ENCODE assay signal across 23 cellular contexts in the genomic region with DNA sequence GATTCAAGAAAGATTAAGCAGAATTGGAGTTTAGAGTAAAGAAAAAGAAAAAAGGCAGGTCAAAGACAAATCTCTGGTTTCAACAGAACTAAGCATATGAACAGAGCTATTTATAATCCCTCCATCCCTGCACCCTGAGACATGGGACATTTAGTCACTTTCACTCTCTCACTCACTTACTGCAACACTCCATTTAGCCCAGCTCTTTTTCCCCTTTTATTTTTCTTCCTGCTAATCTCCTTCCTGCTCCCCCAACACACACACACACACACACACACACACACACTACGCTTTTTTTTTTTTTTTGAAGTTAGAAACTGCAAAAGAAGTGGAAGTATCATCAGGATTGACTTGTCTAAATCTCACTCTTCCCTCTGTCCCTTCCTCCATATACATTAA. TPM values are rescaled to one million over a fixed set of nuclear protein-coding genes. Genes with fewer than 3 reads are reported as not detected.
DNase-seq lines count a peak whose midpoint lies in the region; ATAC-seq and TF ChIP-seq lines count a peak whose summit lies in the region.
"Had no signal": no experiment of that assay in that cellular context is flagged by ENCODE, and none has a peak within 500 bp of the region (broad histone marks: within the 10 kb centered on the region; RNA-seq: fewer than 3 reads in every experiment).

No MANE protein-coding gene starts in this region.

- no peak overlapping the region for H3K9ac ChIP-seq in neural progenitor cell
- H3K9ac ChIP-seq: SK-N-SH had no signal

- no peaks in the 10 kb centered on the region for H3K79me2 ChIP-seq in neural progenitor cell (ENCODE audit: low read depth)

- intact Hi-C loops in left ventricle myocardium inferior (cut with micrococcal nuclease): no loop called here

- peaks cover 47% of the 10 kb centered on the region for H3K4me1 ChIP-seq in left ventricle myocardium inferior
- peaks cover 24% of the 10 kb centered on the region for H3K4me1 ChIP-seq in neural progenitor cell
- H3K4me1 ChIP-seq: colonic mucosa, pancreas, sigmoid colon had no signal

- H3K36me3 Mint-ChIP-seq in neural progenitor cell: no peaks in the 10 kb centered on the region
- H3K36me3 Mint-ChIP-seq: type B pancreatic cell had no signal

- peaks cover 2% of the 10 kb centered on the region for H3K27me3 Mint-ChIP-seq in neural progenitor cell (ENCODE audit: insufficient read depth, low read depth)
- H3K27me3 Mint-ChIP-seq: activated T-cell treated with anti-CD3 and anti-CD28 coated beads, Interleukin-2, amount 50 U/mL, for 24 hours; stimulated activated naive CD8-positive, alpha-beta T cell treated with anti-CD3 and anti-CD28 coated beads, Interleukin-15, Interleukin-2, amounts not matched to agents 100 ng/mL and 50 ng/mL, for 24 hours; type B pancreatic cell had no signal

- no peaks in the 10 kb centered on the region for H3K9me3 Mint-ChIP-seq in neural progenitor cell
- H3K9me3 Mint-ChIP-seq: activated naive CD4-positive, alpha-beta T cell treated with anti-CD3 and anti-CD28 coated beads, Interleukin-2, amount 10 ng/mL, durations not matched to agents 7 days and 5 days; activated T-cell treated with anti-CD3 and anti-CD28 coated beads, Interleukin-2, amount 50 U/mL, for 24 hours; stimulated activated naive CD8-positive, alpha-beta T cell treated with anti-CD3 and anti-CD28 coated beads, Interleukin-15, Interleukin-2, amounts not matched to agents 100 ng/mL and 50 ng/mL, for 24 hours; type B pancreatic cell had no signal

- H3K4me3 Mint-ChIP-seq in neural progenitor cell: no peak overlapping the region
- H3K4me3 Mint-ChIP-seq: activated CD8-positive, alpha-beta T cell treated with anti-CD3 and anti-CD28 coated beads, Interleukin-2, amount 10 ng/mL, durations not matched to agents 7 days and 5 days; activated naive CD4-positive, alpha-beta T cell treated with anti-CD3 and anti-CD28 coated beads, Interleukin-2, amount 10 ng/mL, durations not matched to agents 7 days and 5 days; activated T-cell treated with anti-CD3 and anti-CD28 coated beads, Interleukin-2, amount 50 U/mL, for 24 hours; stimulated activated naive CD8-positive, alpha-beta T cell treated with anti-CD3 and anti-CD28 coated beads, Interleukin-15, Interleukin-2, amounts not matched to agents 100 ng/mL and 50 ng/mL, for 24 hours; type B pancreatic cell had no signal

- TF ChIP-seq CTCF in cardiac fibroblast (IDR thresholded peaks at IDR 0.05; ENCODE audit: low read depth, low read length) (no peak), left ventricle myocardium inferior (IDR thresholded peaks at IDR 0.05; ENCODE audit: borderline replicate concordance) (no peak), neural progenitor cell (IDR thresholded peaks at IDR 0.05) (no peak)

- H3K9me3 ChIP-seq in left ventricle myocardium inferior (replicated peaks) (no peaks in the 10 kb centered on the region), neural progenitor cell (ENCODE audit: low read depth) (no peaks in the 10 kb centered on the region)
- H3K9me3 ChIP-seq: colonic mucosa, pancreas, sigmoid colon, SK-N-SH had no signal

- H3K4me3 ChIP-seq in cardiac fibroblast (replicated peaks in 1 of 2; ENCODE audit: low read depth in 2 of 2, low read length in 2 of 2) (no peak overlapping the region), left ventricle myocardium inferior (no peak overlapping the region), neural progenitor cell (no peak overlapping the region)
- H3K4me3 ChIP-seq: colonic mucosa, pancreas, sigmoid colon had no signal

- H4K20me1 ChIP-seq in neural progenitor cell (ENCODE audit: low read depth): no peaks in the 10 kb centered on the region

- H3K27ac ChIP-seq in left ventricle myocardium inferior (replicated peaks) (peak overlapping the region; percentile 40), neural progenitor cell (no peak overlapping the region)
- H3K27ac ChIP-seq: colonic mucosa, pancreas, sigmoid colon had no signal

- H3F3A ChIP-seq in neural progenitor cell (ENCODE audit: low read depth): peaks cover 4% of the 10 kb centered on the region

- peak overlapping the region; percentile 14 for H3K27ac Mint-ChIP-seq in neural progenitor cell
- H3K27ac Mint-ChIP-seq: activated CD8-positive, alpha-beta T cell treated with anti-CD3 and anti-CD28 coated beads, Interleukin-2, amount 10 ng/mL, durations not matched to agents 7 days and 5 days; activated naive CD4-positive, alpha-beta T cell treated with anti-CD3 and anti-CD28 coated beads, Interleukin-2, amount 10 ng/mL, durations not matched to agents 7 days and 5 days; activated T-cell treated with anti-CD3 and anti-CD28 coated beads, Interleukin-2, amount 50 U/mL, for 24 hours; stimulated activated naive CD8-positive, alpha-beta T cell treated with anti-CD3 and anti-CD28 coated beads, Interleukin-15, Interleukin-2, amounts not matched to agents 100 ng/mL and 50 ng/mL, for 24 hours; type B pancreatic cell had no signal

- ATAC-seq in HG02884 (IDR thresholded peaks at IDR 0.05; ENCODE audit: unreplicated experiment) (no peak), HG03045 (IDR thresholded peaks at IDR 0.05; ENCODE audit: unreplicated experiment) (no peak)
- ATAC-seq: activated CD8-positive, alpha-beta T cell treated with anti-CD3 and anti-CD28 coated beads, Interleukin-2, amount 10 ng/mL, durations not matched to agents 7 days and 5 days; Panc1; pancreas had no signal

- H3K27me3 ChIP-seq in left ventricle myocardium inferior (ENCODE audit: low read depth) (no peaks in the 10 kb centered on the region), neural progenitor cell (no peaks in the 10 kb centered on the region)
- H3K27me3 ChIP-seq: colonic mucosa, pancreas, sigmoid colon had no signal

- peaks cover 42% of the 10 kb centered on the region for H3K4me1 Mint-ChIP-seq in neural progenitor cell

- DNase-seq in MV-4-11 (lab: John Stamatoyannopoulos, UW) (peak; percentile 35), cardiac fibroblast (ENCODE audit: low read depth in 2 of 2) (peak; percentile 41 to 52), left ventricle myocardium inferior (no peak), neural progenitor cell (ENCODE audit: low spot score) (no peak), hippocampal formation (lab: John Stamatoyannopoulos, UW) (no peak), SHP77 (lab: John Stamatoyannopoulos, UW) (no peak)
- DNase-seq: activated CD8-positive, alpha-beta T cell treated with anti-CD3 and anti-CD28 coated beads, Interleukin-2, amount 10 ng/mL, durations not matched to agents 7 days and 5 days; activated naive CD4-positive, alpha-beta T cell treated with anti-CD3 and anti-CD28 coated beads, Interleukin-2, amount 10 ng/mL, durations not matched to agents 7 days and 5 days; activated T-cell treated with anti-CD3 and anti-CD28 coated beads, Interleukin-2, amount 50 U/mL, for 24 hours; aorta; colonic mucosa; DMS79 treated with DMSO at 0.1 percent for 48 hours; NCI-H1694 treated with DMSO at 0.1 percent for 48 hours; NCI-H226; pancreas; sigmoid colon; SK-N-SH; stimulated activated CD4-positive, alpha-beta T cell treated with anti-CD3 and anti-CD28 coated beads, Interleukin-2, amount 100 ng/mL, for 24 hours had no signal

- peaks cover 6% of the 10 kb centered on the region for H3K36me3 ChIP-seq in left ventricle myocardium inferior
- H3K36me3 ChIP-seq in neural progenitor cell: no peaks in the 10 kb centered on the region
- H3K36me3 ChIP-seq: colonic mucosa, pancreas, sigmoid colon had no signal

- H2AFZ ChIP-seq in neural progenitor cell (replicated peaks): no peak overlapping the region

- H3K4me2 ChIP-seq in neural progenitor cell: no peak overlapping the region
- H3K4me2 ChIP-seq: SK-N-SH had no signal

RNA-seq across cellular contexts. Expression of a gene that starts 45.1 kb away (rescaled TPM):
- 40.2 TPM for total RNA-seq in left ventricle myocardium inferior
- total RNA-seq in neural progenitor cell (ENCODE audit: low replicate concordance): 52.8 and 54.9 TPM in 2 replicates

Comparison
In these comparisons a context has a peak if more than half of its experiments do, and no peak if none do; other contexts are left out.
1. DNase-seq: peak in MV-4-11 (single experiment) and cardiac fibroblast (2 of 2); none in left ventricle myocardium inferior (single experiment), neural progenitor cell (single experiment), hippocampal formation (0 of 2) and SHP77 (0 of 2).